Comparison of ENCODE assay signal across 21 cellular contexts in genomic region chr17:3978421-3979275, GRCh38. TPM values are rescaled to one million over a fixed set of nuclear protein-coding genes. Genes with fewer than 3 reads are reported as not detected.
DNase-seq lines count a peak whose midpoint lies in the region; ATAC-seq, FAIRE-seq and TF ChIP-seq lines count a peak whose summit lies in the region.
"Had no signal": no experiment of that assay in that cellular context is flagged by ENCODE, and none has a peak within 500 bp of the region (broad histone marks: within the 10 kb centered on the region; RNA-seq: fewer than 3 reads in every experiment).

No MANE protein-coding gene starts in this region.

- peak overlapping the region; percentile 76; the same call in 1 of the 2 replicates for H2AFZ ChIP-seq in K562 (ENCODE audit: low read depth, low read length)

- peaks cover 7% of the 10 kb centered on the region for H3K9me3 ChIP-seq in K562 (replicated peaks; ENCODE audit: control insufficient read depth, insufficient read depth, low read depth, low read length)
- H3K9me3 ChIP-seq in stomach, result peaks cover 0 to 15% (median 9%) of the 10 kb centered on the region in 4 donors

- H3K79me2 ChIP-seq in K562 (ENCODE audit: control insufficient read depth, insufficient read depth, low read length), result no peaks in the 10 kb centered on the region

- H3K27ac ChIP-seq in K562 (ENCODE audit: extremely low read depth, low read depth, low read length) (no peak overlapping the region), stomach (peak overlapping the region; percentile 62 to 88 (median 84))

- no peak for TF ChIP-seq EP300 in K562 (IDR thresholded peaks at IDR 0.05; ENCODE audit: low read length)
- TF ChIP-seq EP300 in stomach (IDR thresholded peaks at IDR 0.05), result no peak

- H3K4me3 ChIP-seq in K562 (no peak overlapping the region), stomach (no peak overlapping the region)
- H3K4me3 ChIP-seq: left lung had no signal

- intact Hi-C loops in activated naive CD4-positive, alpha-beta T cell treated with anti-CD3 and anti-CD28 coated beads for 36 hours (cut with micrococcal nuclease), result no loop called here
- intact Hi-C loops in K562 (cut with micrococcal nuclease), result no loop called here
- intact Hi-C loops in stomach (cut with DNase I; ENCODE audit: low total_unique reads), result no loop called here

- H3K4me2 ChIP-seq in K562 (ENCODE audit: insufficient read depth, low read length), result no peak overlapping the region

- H3K9ac ChIP-seq in K562 (ENCODE audit: insufficient read depth in 1 of 2, low read depth in 2 of 2, low read length in 2 of 2), result no peak overlapping the region

- H3K4me1 Mint-ChIP-seq in activated naive CD4-positive, alpha-beta T cell treated with anti-CD3 and anti-CD28 coated beads for 36 hours (ENCODE audit: low read depth), result peaks cover 5% of the 10 kb centered on the region
- H3K4me1 Mint-ChIP-seq: activated CD4-positive, alpha-beta T cell treated with anti-CD3 and anti-CD28 coated beads for 36 hours had no signal

- POLR2A ChIA-PET in K562 (lab: Yijun Ruan, JAX), result no interaction called here

- peaks cover 7% of the 10 kb centered on the region for H3K9me3 Mint-ChIP-seq in activated naive CD4-positive, alpha-beta T cell treated with anti-CD3 and anti-CD28 coated beads for 36 hours
- H3K9me3 Mint-ChIP-seq: activated naive CD8-positive, alpha-beta T cell treated with anti-CD3 and anti-CD28 coated beads, Interleukin-2, amount 50 U/mL, for 24 hours had no signal

- H3K27ac Mint-ChIP-seq in activated naive CD4-positive, alpha-beta T cell treated with anti-CD3 and anti-CD28 coated beads for 36 hours, result peak overlapping the region; percentile 50
- H3K27ac Mint-ChIP-seq: activated CD4-positive, alpha-beta T cell treated with anti-CD3 and anti-CD28 coated beads for 36 hours; activated naive CD8-positive, alpha-beta T cell treated with anti-CD3 and anti-CD28 coated beads, Interleukin-2, amount 50 U/mL, for 24 hours; T-helper 17 cell had no signal

- 87% methylated on average over 5 of the region's 6 CpGs for WGBS in K562 (ENCODE audit: insufficient coverage, low coverage, missing lambda C conversion rate)
- WGBS in stomach, 5 donors, result 49 to 79% (median 56%) methylated on average over 6 of the region's 6 CpGs

- CTCF ChIA-PET in activated naive CD4-positive, alpha-beta T cell treated with anti-CD3 and anti-CD28 coated beads for 36 hours (lab: Charles Lee), result interaction anchor here (1.0 kb wide), 1 partner anchor 132 kb away, joined by 3 read pairs; the partner anchor contains the start of gene NCBP3
- CTCF ChIA-PET in K562 (lab: Yijun Ruan, JAX; ENCODE audit: low intra/inter-chr PET ratio), result no interaction called here

- BruUV-seq in K562 (replicated peaks; lab: Mats Ljungman, UMichigan), result no TSS peak

- no peaks in the 10 kb centered on the region for H3K36me3 Mint-ChIP-seq in activated naive CD4-positive, alpha-beta T cell treated with anti-CD3 and anti-CD28 coated beads for 36 hours (ENCODE audit: low read depth)

- no peak for TF ChIP-seq POLR2A in K562 (conservative IDR thresholded peaks at IDR 0.05)
- no peak for TF ChIP-seq POLR2A in stomach (IDR thresholded peaks at IDR 0.05)

- in situ Hi-C loops in K562 (cut with MboI), result no loop called here

- no peak overlapping the region for H3K4me3 Mint-ChIP-seq in activated naive CD4-positive, alpha-beta T cell treated with anti-CD3 and anti-CD28 coated beads for 36 hours
- H3K4me3 Mint-ChIP-seq: activated CD4-positive, alpha-beta T cell treated with anti-CD3 and anti-CD28 coated beads for 36 hours; activated naive CD8-positive, alpha-beta T cell treated with anti-CD3 and anti-CD28 coated beads, Interleukin-2, amount 50 U/mL, for 24 hours; stimulated activated naive CD8-positive, alpha-beta T cell treated with anti-CD3 and anti-CD28 coated beads, Interleukin-15, amount 100 ng/mL, for 72 hours; T-helper 17 cell had no signal

- TF ChIP-seq RAD21 in K562 (CRISPR knock-in tag; conservative IDR thresholded peaks at IDR 0.05 in 1 of 2, IDR thresholded peaks at IDR 0.05 in 1 of 2), result no peak

- H3K36me3 ChIP-seq in K562 (ENCODE audit: control insufficient read depth, insufficient read depth, low read length) (no peaks in the 10 kb centered on the region), stomach (no peaks in the 10 kb centered on the region)
- H3K36me3 ChIP-seq: left lung had no signal

- peaks cover 14 to 38% of the 10 kb centered on the region in 2 experiments for H3K4me1 ChIP-seq in K562 (replicated peaks in 1 of 2; ENCODE audit: control insufficient read depth in 2 of 2, insufficient read depth in 2 of 2, low read length in 2 of 2)
- H3K4me1 ChIP-seq in stomach, result peaks cover 30 to 45% (median 38%) of the 10 kb centered on the region in 4 donors

- H3K9me1 ChIP-seq in K562 (ENCODE audit: control insufficient read depth, insufficient read depth, low read length), result no peaks in the 10 kb centered on the region

- ATAC-seq in K562 (no peak), HG03280 (IDR thresholded peaks at IDR 0.05; ENCODE audit: unreplicated experiment) (no peak)
- ATAC-seq: activated CD4-positive, alpha-beta T cell treated with anti-CD3 and anti-CD28 coated beads for 36 hours; activated naive CD8-positive, alpha-beta T cell treated with anti-CD3 and anti-CD28 coated beads, Interleukin-2, amount 50 U/mL, for 24 hours; esophagus mucosa; left lung; stimulated activated naive CD8-positive, alpha-beta T cell treated with anti-CD3 and anti-CD28 coated beads, Interleukin-15, amount 100 ng/mL, for 72 hours; T-helper 17 cell had no signal

- no peaks in the 10 kb centered on the region for H3K27me3 Mint-ChIP-seq in activated naive CD4-positive, alpha-beta T cell treated with anti-CD3 and anti-CD28 coated beads for 36 hours (ENCODE audit: low read depth)
- H3K27me3 Mint-ChIP-seq: activated CD4-positive, alpha-beta T cell treated with anti-CD3 and anti-CD28 coated beads for 36 hours; activated naive CD8-positive, alpha-beta T cell treated with anti-CD3 and anti-CD28 coated beads, Interleukin-2, amount 50 U/mL, for 24 hours; stimulated activated naive CD8-positive, alpha-beta T cell treated with anti-CD3 and anti-CD28 coated beads, Interleukin-15, amount 100 ng/mL, for 72 hours; T-helper 17 cell had no signal

- no peak for TF ChIP-seq CTCF in K562 (IDR thresholded peaks at IDR 0.05 in 2 of 3, conservative IDR thresholded peaks at IDR 0.05 in 1 of 3; ENCODE audit: insufficient read depth in 2 of 3, low read depth in 1 of 3, low read length in 3 of 3)
- no peak for TF ChIP-seq CTCF in stomach (IDR thresholded peaks at IDR 0.05)

- H3K27me3 ChIP-seq in K562 (ENCODE audit: control insufficient read depth in 2 of 2, insufficient read depth in 2 of 2, low read length in 2 of 2) (no peaks in the 10 kb centered on the region), stomach (no peaks in the 10 kb centered on the region)
- H3K27me3 ChIP-seq: left lung had no signal

- no peak for FAIRE-seq in K562 (lab: Jason Lieb, UNC)
- FAIRE-seq: G401.6, HTR-8/SVneo had no signal

- no peaks in the 10 kb centered on the region for H4K20me1 ChIP-seq in K562 (replicated peaks; ENCODE audit: control insufficient read depth, insufficient read depth, low read length)

- no peak for DNase-seq in activated naive CD4-positive, alpha-beta T cell treated with anti-CD3 and anti-CD28 coated beads for 36 hours
- no peak for DNase-seq in activated naive CD4-positive, alpha-beta T cell (lab: John Stamatoyannopoulos, UW)
- DNase-seq in K562 (ENCODE audit: extremely low read depth in 1 of 4, low spot score in 3 of 4) (no peak), islet precursor cell (peak; percentile 42), stomach (peak; percentile 78), GM19240 (ENCODE audit: insufficient read length, low spot score) (no peak)
- DNase-seq in activated T-cell treated with anti-CD3 and anti-CD28 coated beads, Interleukin-2, amount 50 U/mL, for 1 hour, result no peak
- DNase-seq: ACHN; activated CD4-positive, alpha-beta T cell treated with anti-CD3 and anti-CD28 coated beads for 36 hours; activated naive CD8-positive, alpha-beta T cell treated with anti-CD3 and anti-CD28 coated beads, Interleukin-2, amount 50 U/mL, for 24 hours; activated T-cell treated with anti-CD3 and anti-CD28 coated beads for 4 hours; hypothalamus; left lung; NCI-H226; stimulated activated naive CD8-positive, alpha-beta T cell treated with anti-CD3 and anti-CD28 coated beads, Interleukin-15, amount 100 ng/mL, for 72 hours; T-helper 17 cell had no signal

TF ChIP-seq in K562, 482 proteins besides CTCF, POLR2A, EP300 and RAD21 (continues in another document):
- TF ChIP-seq KDM1A (IDR thresholded peaks at IDR 0.05) (peak in 1 of 2 experiments; percentile 24; a peak in 1 of 4 replicates), TAF7 (tag; IDR thresholded peaks at IDR 0.05) (no peak)

RNA-seq across cellular contexts. Expression of gene ATP2A3, which starts 14.4 kb away (rescaled TPM):
- 10 to 100 TPM; 75.5 to 76.4 TPM for total RNA-seq in activated naive CD4-positive, alpha-beta T cell treated with anti-CD3 and anti-CD28 coated beads for 36 hours
- 198 and 586 TPM in 2 replicates for total RNA-seq in K562 (2011; cell fraction: chromatin; rRNA removed; ENCODE audit: low replicate concordance)
- 353 and 436 TPM in 2 replicates for total RNA-seq in K562 (2011; cell fraction: nucleolus; rRNA removed)
- total RNA-seq in K562 (2011; cell fraction: nucleoplasm; rRNA removed), result 289 and 326 TPM in 2 replicates
- total RNA-seq in K562 (2014; rRNA removed), result 41.2 and 50.7 TPM in 2 replicates
- 9.0 and 9.2 TPM in 2 replicates for total RNA-seq in K562 (2014; rRNA removed; fragmentation: Illumina TruSeq; extraction: Trizol)
- total RNA-seq in K562 (2015; rRNA removed; fragmentation: Illumina TruSeq; extraction: Trizol), result 16.9 TPM in 2 replicates
- 79.7 and 103 TPM in 2 replicates for total RNA-seq in K562 (2021)
- polyA plus RNA-seq in K562 (2011; rRNA removed), result 42.6 and 65.4 TPM in 2 replicates
- polyA plus RNA-seq in K562 (2011; cell fraction: cytosol; rRNA removed), result 45.9 and 88.8 TPM in 2 replicates
- polyA plus RNA-seq in K562 (2011; cell fraction: nucleus; rRNA removed), result 230 and 368 TPM in 2 replicates
- polyA plus RNA-seq in K562 (2012), result 77.5 and 466 TPM in 2 replicates
- polyA plus RNA-seq in K562 (2014; fragmentation: Illumina TruSeq; extraction: Trizol), result 31.3 and 65.0 TPM in 2 replicates
- polyA plus RNA-seq in K562 (2014; fragmentation: Nextera tagmentation; extraction: Ambion mirVana), result under 1 TPM; 0.65 to 0.66 TPM
- polyA plus RNA-seq in K562 (2014; rRNA removed), result 54.5 and 66.9 TPM in 2 replicates
- 33.8 and 63.1 TPM in 2 replicates for polyA minus RNA-seq in K562 (2011; rRNA and poly(A)+ RNA removed)
- 71.3 and 83.9 TPM in 2 replicates for polyA minus RNA-seq in K562 (2011; cell fraction: cytosol; rRNA and poly(A)+ RNA removed)
- polyA minus RNA-seq in K562 (2011; cell fraction: nucleus; rRNA and poly(A)+ RNA removed), result 85.0 and 89.2 TPM in 2 replicates
- 1,000 to 10,000 TPM in 1 of 5 donors, 100 to 1,000 TPM in 2, 10 to 100 TPM in 2; 49.4 to 1,069 (median 212) TPM for total RNA-seq in stomach
- 10 to 100 TPM; 10.4 to 16.1 (median 15.4) TPM for polyA plus RNA-seq in stomach
- polyA plus RNA-seq: neural cell had no signal

Comparison
In these comparisons a context has a peak if more than half of its experiments do, and no peak if none do; other contexts are left out.
1. DNase-seq: peak in islet precursor cell (single experiment) and stomach (single experiment); none in activated naive CD4-positive, alpha-beta T cell treated with anti-CD3 and anti-CD28 coated beads for 36 hours (single experiment), activated naive CD4-positive, alpha-beta T cell (0 of 4), K562 (0 of 4), activated T-cell treated with anti-CD3 and anti-CD28 coated beads, Interleukin-2, amount 50 U/mL, for 1 hour (single experiment) and GM19240 (single experiment).